2 cellular contexts compared by ENCODE assay signal in the genomic region with DNA sequence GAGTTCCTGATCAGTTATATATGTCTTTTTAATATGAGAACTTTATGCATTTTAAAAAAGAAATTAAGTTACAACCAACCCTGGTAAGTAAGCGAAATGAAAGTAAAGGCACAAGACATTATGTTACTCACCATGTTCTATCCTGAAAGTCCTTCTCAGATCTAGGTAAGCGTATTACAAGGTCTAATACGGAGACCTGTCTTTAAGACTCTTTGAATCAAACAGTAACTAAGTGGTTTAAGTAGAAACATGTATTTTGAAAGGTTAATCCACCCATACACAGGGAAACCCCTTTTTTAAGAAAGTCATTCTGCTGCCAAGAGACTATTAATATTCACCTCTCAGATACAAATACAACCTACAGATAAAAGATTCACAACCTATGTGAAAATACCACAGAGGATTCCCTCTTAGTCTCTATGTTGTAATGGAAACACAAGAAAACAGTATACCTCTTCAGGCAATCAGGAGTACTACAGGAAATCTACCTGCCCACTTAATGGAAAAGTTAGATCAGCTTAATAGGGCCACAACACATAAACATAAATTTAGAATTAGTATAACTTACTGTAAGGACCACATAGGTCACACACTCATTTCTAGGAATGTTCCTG.
TF ChIP-seq lines count a peak whose summit lies in the region.

No MANE protein-coding gene starts in this region.

TF ChIP-seq in SK-N-SH treated with all-trans-retinoic acid at 6 μM for 48 hours, 23 proteins besides CTCF, POLR2A, EP300 and RAD21 (continued from another document):
- TF ChIP-seq CSRNP3 (CRISPR knock-in tag; IDR thresholded peaks at IDR 0.05) (no peak), ZFP3 (CRISPR knock-in tag; IDR thresholded peaks at IDR 0.05) (no peak), ESRRG (CRISPR knock-in tag; IDR thresholded peaks at IDR 0.05) (no peak), SNAI2 (CRISPR knock-in tag; IDR thresholded peaks at IDR 0.05) (no peak), ZNF8 (CRISPR knock-in tag; IDR thresholded peaks at IDR 0.05) (no peak), CSDC2 (CRISPR knock-in tag; IDR thresholded peaks at IDR 0.05) (no peak), TOX (CRISPR knock-in tag; IDR thresholded peaks at IDR 0.05; ENCODE audit: borderline replicate concordance) (no peak), TSHZ2 (CRISPR knock-in tag; IDR thresholded peaks at IDR 0.05) (no peak)

TF ChIP-seq in SK-N-SH, 30 proteins besides CTCF, POLR2A, EP300 and RAD21 (continued from another document):
- TF ChIP-seq, protein P1, sequence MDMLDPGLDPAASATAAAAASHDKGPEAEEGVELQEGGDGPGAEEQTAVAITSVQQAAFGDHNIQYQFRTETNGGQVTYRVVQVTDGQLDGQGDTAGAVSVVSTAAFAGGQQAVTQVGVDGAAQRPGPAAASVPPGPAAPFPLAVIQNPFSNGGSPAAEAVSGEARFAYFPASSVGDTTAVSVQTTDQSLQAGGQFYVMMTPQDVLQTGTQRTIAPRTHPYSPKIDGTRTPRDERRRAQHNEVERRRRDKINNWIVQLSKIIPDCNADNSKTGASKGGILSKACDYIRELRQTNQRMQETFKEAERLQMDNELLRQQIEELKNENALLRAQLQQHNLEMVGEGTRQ (IDR thresholded peaks at IDR 0.05; ENCODE audit: borderline replicate concordance, low read depth, low read length), result no peak
- no peak for TF ChIP-seq MEF2A (IDR thresholded peaks at IDR 0.05; ENCODE audit: borderline replicate concordance, low read depth)
